ENCODE assay signal across 8 cellular contexts in genomic region chr2:224983719-224984388, GRCh38. TPM values are rescaled to one million over a fixed set of nuclear protein-coding genes. Genes with fewer than 3 reads are reported as not detected.
DNase-seq lines count a peak whose midpoint lies in the region; ATAC-seq and TF ChIP-seq lines count a peak whose summit lies in the region.

No MANE protein-coding gene starts in this region.

- no peak overlapping the region for H2BK12ac ChIP-seq in mesenchymal stem cell (ENCODE audit: low read length in 2 of 2)

- peaks cover 18% of the 10 kb centered on the region for H3K79me1 ChIP-seq in mesenchymal stem cell (replicated peaks; ENCODE audit: low read length, poor library complexity, severe bottlenecking)

- no peak for TF ChIP-seq POLR2A in upper lobe of left lung (IDR thresholded peaks at IDR 0.05)

- no peak for DNase-seq in activated naive CD4-positive, alpha-beta T cell treated with anti-CD3 and anti-CD28 coated beads for 36 hours
- DNase-seq in activated naive CD4-positive, alpha-beta T cell treated with anti-CD3 and anti-CD28 coated beads, Interleukin-2, amount 50 U/mL, for 16 hours = no peak
- DNase-seq in astrocyte of the spinal cord (ENCODE audit: low read depth, low spot score) (peak; percentile 39), mesenchymal stem cell (no peak), upper lobe of left lung (no peak), NCI-H187 (lab: John Stamatoyannopoulos, UW) (no peak)

- peak in 1 of 2 donors; percentile 52 for ATAC-seq in upper lobe of left lung (ENCODE audit: low FRiP score in 2 of 2)
- no peak for ATAC-seq in GM21360 (IDR thresholded peaks at IDR 0.05; ENCODE audit: unreplicated experiment)
- ATAC-seq in HG03280 (IDR thresholded peaks at IDR 0.05; ENCODE audit: unreplicated experiment) = no peak

- no peak overlapping the region for H3K4ac ChIP-seq in mesenchymal stem cell (ENCODE audit: low read depth in 1 of 2, low read length in 2 of 2)

- H2BK15ac ChIP-seq in mesenchymal stem cell (ENCODE audit: low read depth, poor library complexity, severe bottlenecking) = peak overlapping the region; percentile 82

- H3K9me3 ChIP-seq in mesenchymal stem cell (ENCODE audit: control insufficient read depth, low read length) (no peaks in the 10 kb centered on the region), upper lobe of left lung (no peaks in the 10 kb centered on the region)

- WGBS in mesenchymal stem cell = 73% methylated on average over 4 of the region's 8 CpGs
- WGBS in upper lobe of left lung, 2 donors = 58 to 63% methylated on average over 8 of the region's 8 CpGs

- H3K23ac ChIP-seq in mesenchymal stem cell (ENCODE audit: low read length in 2 of 2) = no peak overlapping the region

- H3K27me3 Mint-ChIP-seq in activated naive CD4-positive, alpha-beta T cell treated with anti-CD3 and anti-CD28 coated beads for 36 hours (ENCODE audit: low read depth) = no peaks in the 10 kb centered on the region

- peak overlapping the region; percentile 64 for H2BK120ac ChIP-seq in mesenchymal stem cell (ENCODE audit: low read depth, low read length)

- H3K4me1 ChIP-seq in mesenchymal stem cell (ENCODE audit: control insufficient read depth, insufficient read depth, low read depth, low read length) = peaks cover 2% of the 10 kb centered on the region
- H3K4me1 ChIP-seq in upper lobe of left lung = peaks cover 0 to 8% (median 0%) of the 10 kb centered on the region in 4 donors

- no peak for TF ChIP-seq CTCF in astrocyte of the spinal cord (IDR thresholded peaks at IDR 0.05; ENCODE audit: low read depth, low read length)
- TF ChIP-seq CTCF in upper lobe of left lung (IDR thresholded peaks at IDR 0.05) = no peak

- peak overlapping the region; percentile 90 for H3K27ac Mint-ChIP-seq in activated naive CD4-positive, alpha-beta T cell treated with anti-CD3 and anti-CD28 coated beads for 36 hours

- no peak overlapping the region for H3K14ac ChIP-seq in mesenchymal stem cell (ENCODE audit: low read length in 2 of 2)

- no peak overlapping the region for H4K8ac ChIP-seq in mesenchymal stem cell (ENCODE audit: low read length)

- no peak overlapping the region for H2BK5ac ChIP-seq in mesenchymal stem cell (ENCODE audit: low read depth, low read length, poor library complexity, severe bottlenecking)

- peak overlapping the region in 1 of 2 experiments; percentile 77 for H3K18ac ChIP-seq in mesenchymal stem cell (ENCODE audit: low read depth in 1 of 2, low read length in 2 of 2)

- H3K4me2 ChIP-seq in mesenchymal stem cell (ENCODE audit: low read length, poor library complexity, severe bottlenecking) = no peak overlapping the region

- H3K27ac ChIP-seq in mesenchymal stem cell (ENCODE audit: low read length, poor library complexity, severe bottlenecking) = no peak overlapping the region
- peak overlapping the region in 3 of 4 donors; percentile 24 to 58 (median 38) for H3K27ac ChIP-seq in upper lobe of left lung

- H3K27me3 ChIP-seq in mesenchymal stem cell (ENCODE audit: control insufficient read depth in 1 of 2, insufficient read depth in 1 of 2, low read length in 2 of 2) = no peaks in the 10 kb centered on the region
- no peaks in the 10 kb centered on the region for H3K27me3 ChIP-seq in upper lobe of left lung

- in situ Hi-C loops in astrocyte of the spinal cord (cut with HindIII; ENCODE audit: low sequenced_read_pairs) = no loop called here

- H3K9me3 Mint-ChIP-seq in activated naive CD4-positive, alpha-beta T cell treated with anti-CD3 and anti-CD28 coated beads for 36 hours = no peaks in the 10 kb centered on the region

- H3K36me3 ChIP-seq in mesenchymal stem cell (ENCODE audit: control insufficient read depth in 1 of 2, insufficient read depth in 2 of 2, low read depth in 1 of 2, low read length in 2 of 2) = peaks cover 3 to 10% of the 10 kb centered on the region in 2 experiments
- no peaks in the 10 kb centered on the region for H3K36me3 ChIP-seq in upper lobe of left lung

- H2AFZ ChIP-seq in mesenchymal stem cell (ENCODE audit: low read depth, low read length) = no peak overlapping the region

- no peak overlapping the region for H4K91ac ChIP-seq in mesenchymal stem cell (ENCODE audit: low read length)

- H3K4me3 ChIP-seq in astrocyte of the spinal cord (ENCODE audit: low read depth, low read length) = peak overlapping the region; percentile 14
- peak overlapping the region in 1 of 2 experiments; percentile 82 for H3K4me3 ChIP-seq in mesenchymal stem cell (ENCODE audit: insufficient read depth in 1 of 2, low read depth in 1 of 2, low read length in 2 of 2)
- peak overlapping the region in 3 of 4 donors; percentile 4 to 27 (median 12) for H3K4me3 ChIP-seq in upper lobe of left lung

- peaks cover 73% of the 10 kb centered on the region for H3K4me1 Mint-ChIP-seq in activated naive CD4-positive, alpha-beta T cell treated with anti-CD3 and anti-CD28 coated beads for 36 hours (ENCODE audit: low read depth)

- no peak overlapping the region for H2AK5ac ChIP-seq in mesenchymal stem cell (ENCODE audit: low read length, severe bottlenecking)

- H3K36me3 Mint-ChIP-seq in activated naive CD4-positive, alpha-beta T cell treated with anti-CD3 and anti-CD28 coated beads for 36 hours (ENCODE audit: low read depth) = peaks cover 10% of the 10 kb centered on the region

- intact Hi-C loops in activated naive CD4-positive, alpha-beta T cell treated with anti-CD3 and anti-CD28 coated beads for 36 hours (cut with micrococcal nuclease) = loop anchor here (1.0 kb wide), 2 partner anchors 14 to 37 kb away; no protein-coding TSS in a partner anchor

- TF ChIP-seq EP300 in upper lobe of left lung (IDR thresholded peaks at IDR 0.05) = no peak

- H3K4me3 Mint-ChIP-seq in activated naive CD4-positive, alpha-beta T cell treated with anti-CD3 and anti-CD28 coated beads for 36 hours = peak overlapping the region; percentile 56

- CTCF ChIA-PET in activated naive CD4-positive, alpha-beta T cell treated with anti-CD3 and anti-CD28 coated beads for 36 hours (lab: Charles Lee) = interaction anchor here (0.6 to 1.4 kb wide), 5 partner anchors 17 to 53 kb away, joined by 3 to 8 read pairs (median 5); no protein-coding TSS in a partner anchor

- peak overlapping the region; percentile 88 for H3K9ac ChIP-seq in mesenchymal stem cell (ENCODE audit: low read length)

RNA-seq across cellular contexts. Expression of gene DOCK10, which starts 58.4 kb away (rescaled TPM):
- 100 to 1,000 TPM; 123 to 137 TPM for total RNA-seq in activated naive CD4-positive, alpha-beta T cell treated with anti-CD3 and anti-CD28 coated beads for 36 hours
- 5.5 TPM for polyA plus RNA-seq in mesenchymal stem cell (2013, experiment 1 of 2)
- 5.1 TPM for polyA plus RNA-seq in mesenchymal stem cell (2013, experiment 2 of 2)
- 100 to 1,000 TPM in 1 of 6 donors, 10 to 100 TPM in 5; 17.6 to 127 (median 39.9) TPM for total RNA-seq in upper lobe of left lung
